Comparison of ENCODE assay signal across 1 cellular context in the genomic region with DNA sequence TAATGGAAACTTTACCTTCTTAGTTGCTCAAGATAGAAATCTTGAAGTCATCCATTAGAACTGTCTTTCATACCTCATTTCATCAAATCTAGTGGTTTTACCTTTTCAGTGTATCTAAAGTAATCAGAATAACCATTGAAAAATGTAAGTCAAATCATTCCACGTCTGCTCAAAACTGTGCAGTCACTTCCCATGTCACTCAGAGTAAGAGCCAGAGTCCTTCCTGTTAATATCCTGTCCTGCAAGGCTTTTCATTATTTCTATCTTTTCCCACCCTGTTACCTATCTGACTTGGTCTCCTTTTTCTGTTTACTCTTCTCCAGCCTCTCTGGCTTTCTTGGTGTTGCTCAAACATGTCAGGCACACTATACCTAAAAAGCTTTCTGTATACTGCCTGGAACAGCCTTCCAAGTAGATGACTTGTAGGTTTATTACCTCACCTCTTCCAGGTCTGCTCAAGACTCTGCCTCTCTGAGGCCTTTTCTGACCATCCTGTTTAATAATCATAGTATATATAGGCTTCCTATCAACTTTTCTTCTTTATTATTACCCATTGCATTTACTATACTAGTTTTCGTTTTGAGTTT.
TF ChIP-seq lines count a peak whose summit lies in the region.

No MANE protein-coding gene starts in this region.

TF ChIP-seq in GM12878, 131 proteins besides CTCF, POLR2A, EP300 and RAD21:
- TF ChIP-seq, protein P1, sequence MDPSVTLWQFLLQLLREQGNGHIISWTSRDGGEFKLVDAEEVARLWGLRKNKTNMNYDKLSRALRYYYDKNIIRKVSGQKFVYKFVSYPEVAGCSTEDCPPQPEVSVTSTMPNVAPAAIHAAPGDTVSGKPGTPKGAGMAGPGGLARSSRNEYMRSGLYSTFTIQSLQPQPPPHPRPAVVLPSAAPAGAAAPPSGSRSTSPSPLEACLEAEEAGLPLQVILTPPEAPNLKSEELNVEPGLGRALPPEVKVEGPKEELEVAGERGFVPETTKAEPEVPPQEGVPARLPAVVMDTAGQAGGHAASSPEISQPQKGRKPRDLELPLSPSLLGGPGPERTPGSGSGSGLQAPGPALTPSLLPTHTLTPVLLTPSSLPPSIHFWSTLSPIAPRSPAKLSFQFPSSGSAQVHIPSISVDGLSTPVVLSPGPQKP (IDR thresholded peaks at IDR 0.05; ENCODE audit: low read depth, low read length) = no peak
- TF ChIP-seq NBN (IDR thresholded peaks at IDR 0.05) = no peak
- TF ChIP-seq, protein P2, sequence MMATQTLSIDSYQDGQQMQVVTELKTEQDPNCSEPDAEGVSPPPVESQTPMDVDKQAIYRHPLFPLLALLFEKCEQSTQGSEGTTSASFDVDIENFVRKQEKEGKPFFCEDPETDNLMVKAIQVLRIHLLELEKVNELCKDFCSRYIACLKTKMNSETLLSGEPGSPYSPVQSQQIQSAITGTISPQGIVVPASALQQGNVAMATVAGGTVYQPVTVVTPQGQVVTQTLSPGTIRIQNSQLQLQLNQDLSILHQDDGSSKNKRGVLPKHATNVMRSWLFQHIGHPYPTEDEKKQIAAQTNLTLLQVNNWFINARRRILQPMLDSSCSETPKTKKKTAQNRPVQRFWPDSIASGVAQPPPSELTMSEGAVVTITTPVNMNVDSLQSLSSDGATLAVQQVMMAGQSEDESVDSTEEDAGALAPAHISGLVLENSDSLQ (IDR thresholded peaks at IDR 0.05) = peak; percentile 59; the same call in 1 of the 2 replicates
